2 cellular contexts compared by ENCODE assay signal in genomic region chr1:45934947-45935346, GRCh38.
TF ChIP-seq lines count a peak whose summit lies in the region.

No MANE protein-coding gene starts in this region.

TF ChIP-seq in GM12891, 5 proteins besides CTCF, POLR2A, EP300 and RAD21:
- TF ChIP-seq SPI1 (IDR thresholded peaks at IDR 0.05; ENCODE audit: low read depth, low read length) (no peak), TAF1 (IDR thresholded peaks at IDR 0.05; ENCODE audit: low read depth, low read length) (no peak), POLR2AphosphoS5 (IDR thresholded peaks at IDR 0.05; ENCODE audit: low read depth, low read length) (no peak)

TF ChIP-seq in GM12878, 131 proteins besides CTCF, POLR2A, EP300 and RAD21:
- TF ChIP-seq RELB (IDR thresholded peaks at IDR 0.05; ENCODE audit: low read depth), result no peak
- no peak; the same call in 1 of the 2 replicates for TF ChIP-seq ATF7 (IDR thresholded peaks at IDR 0.05; ENCODE audit: low read depth)
- TF ChIP-seq GATAD2B (conservative IDR thresholded peaks at IDR 0.05; ENCODE audit: low read depth), result no peak
- TF ChIP-seq HDAC6 (IDR thresholded peaks at IDR 0.05; ENCODE audit: unreplicated experiment), result no peak
- peak; percentile 82 for TF ChIP-seq RUNX3 (IDR thresholded peaks at IDR 0.05; ENCODE audit: low read length)
- TF ChIP-seq RB1 (IDR thresholded peaks at IDR 0.05; ENCODE audit: borderline replicate concordance), result no peak
- no peak for TF ChIP-seq ZNF687 (IDR thresholded peaks at IDR 0.05)
- TF ChIP-seq ZNF274 (IDR thresholded peaks at IDR 0.05; ENCODE audit: insufficient read depth, insufficient read length), result no peak
- TF ChIP-seq MAX (IDR thresholded peaks at IDR 0.05; ENCODE audit: low read depth, low read length), result no peak
- no peak for TF ChIP-seq LARP7 (IDR thresholded peaks at IDR 0.05)
- no peak for TF ChIP-seq RELA (IDR thresholded peaks at IDR 0.05; ENCODE audit: borderline replicate concordance, partially characterized antibody)
- no peak for TF ChIP-seq ZNF217 (IDR thresholded peaks at IDR 0.05)
- 0 out of 4 replicates have a peak, but pooled peaks of 1 of the 2 experiments have one; percentile 12 for TF ChIP-seq IKZF2 (IDR thresholded peaks at IDR 0.05)
- no peak for TF ChIP-seq CEBPB (IDR thresholded peaks at IDR 0.05; ENCODE audit: borderline replicate concordance in 1 of 2, low read depth in 2 of 2, low read length in 2 of 2)
- TF ChIP-seq SUZ12 (IDR thresholded peaks at IDR 0.05; ENCODE audit: unreplicated experiment), result no peak
- TF ChIP-seq RFX5 (IDR thresholded peaks at IDR 0.05; ENCODE audit: low read depth, low read length), result no peak
- no peak for TF ChIP-seq SREBF2 (IDR thresholded peaks at IDR 0.05; ENCODE audit: low read length)
- no peak for TF ChIP-seq REST (IDR thresholded peaks at IDR 0.05; ENCODE audit: low read depth, low read length)
- no peak for TF ChIP-seq NR2C1 (IDR thresholded peaks at IDR 0.05)
- no peak for TF ChIP-seq TBL1XR1 (IDR thresholded peaks at IDR 0.05; ENCODE audit: low read depth, low read length)
- peak; percentile 84; the same call in 1 of the 3 replicates for TF ChIP-seq POU2F2 (IDR thresholded peaks at IDR 0.05; ENCODE audit: borderline replicate concordance, low read depth, low read length)
- no peak for TF ChIP-seq CUX1 (IDR thresholded peaks at IDR 0.05; ENCODE audit: insufficient replicate concordance, low read depth, low read length)
